Comparison of ENCODE assay signal across 18 cellular contexts in the genomic region with DNA sequence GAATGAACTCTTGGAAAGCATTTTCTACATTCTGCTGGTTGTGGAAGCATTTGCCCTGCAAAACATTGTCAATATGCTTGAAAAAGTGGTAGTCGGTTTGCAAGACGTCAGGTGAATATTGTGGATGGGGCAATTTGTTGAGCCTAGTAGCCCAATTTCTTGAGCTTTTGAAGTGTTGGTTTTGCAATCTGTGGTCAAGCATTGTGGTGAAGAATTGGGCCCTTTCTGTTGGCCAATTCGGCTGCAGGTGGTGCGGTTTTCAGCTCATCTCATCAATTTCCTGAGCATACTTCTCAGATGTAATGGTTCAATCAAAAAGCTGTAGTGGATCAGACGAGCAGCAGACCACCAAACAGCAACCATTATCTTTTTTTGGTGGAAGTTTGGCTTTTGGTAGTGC.
"Had no signal": no experiment of that assay in that cellular context is flagged by ENCODE, and none has a peak within 500 bp of the region (broad histone marks: within the 10 kb centered on the region; RNA-seq: fewer than 3 reads in every experiment).

No MANE protein-coding gene starts in this region.

- DNase-seq: activated naive CD4-positive, alpha-beta T cell treated with Interleukin-2 at 50 U/mL for 16 hours; activated T-cell treated with anti-CD3 and anti-CD28 coated beads for 4 hours; aorta; cortex of kidney; effector memory CD8-positive, alpha-beta T cell; foreskin melanocyte; kidney glomerular epithelial cell; left ventricle myocardium superior; mesenchymal stem cell; naive thymus-derived CD8-positive, alpha-beta T cell; pancreas; retina; stimulated activated CD4-positive, alpha-beta T cell treated with anti-CD3 and anti-CD28 coated beads, Interleukin-2, amount 100 ng/mL, for 48 hours; stimulated activated naive B cell treated with anti-CD40 and anti-IgM and Interleukin-4, amounts not matched to agents 10 μg/mL and 1 μg/mL and 100 μg/mL, for 72 hours had no signal

- ATAC-seq: activated CD4-positive, CD25-positive, alpha-beta regulatory T cell treated with anti-CD3 and anti-CD28 coated beads, Interleukin-2, amount 50 U/mL, for 24 hours; activated T-helper 17 cell treated with anti-CD3 and anti-CD28 coated beads, Interleukin-2, amount 50 U/mL, for 72 hours; effector memory CD8-positive, alpha-beta T cell; left ventricle myocardium superior; naive thymus-derived CD8-positive, alpha-beta T cell; pancreas; stimulated activated naive B cell treated with anti-CD40 and anti-IgM and Interleukin-4, amounts not matched to agents 10 μg/mL and 1 μg/mL and 100 μg/mL, for 72 hours had no signal

- H3K4me3 Mint-ChIP-seq: activated T-helper 17 cell treated with anti-CD3 and anti-CD28 coated beads, Interleukin-2, amount 50 U/mL, for 72 hours; effector memory CD8-positive, alpha-beta T cell; naive thymus-derived CD8-positive, alpha-beta T cell; stimulated activated naive B cell treated with anti-CD40 and anti-IgM and Interleukin-4, amounts not matched to agents 10 μg/mL and 1 μg/mL and 100 μg/mL, for 72 hours had no signal

- H3K27ac ChIP-seq: epithelial cell of prostate, pancreas, tibial nerve had no signal

- H3K4me3 ChIP-seq: pancreas, tibial nerve had no signal

- H3K27me3 ChIP-seq: pancreas, tibial nerve had no signal

- H3K36me3 Mint-ChIP-seq: stimulated activated naive B cell treated with anti-CD40 and anti-IgM and Interleukin-4, amounts not matched to agents 10 μg/mL and 1 μg/mL and 100 μg/mL, for 72 hours had no signal

- H3K36me3 ChIP-seq: pancreas, tibial nerve had no signal

- H3K4me1 Mint-ChIP-seq: activated T-helper 17 cell treated with anti-CD3 and anti-CD28 coated beads, Interleukin-2, amount 50 U/mL, for 72 hours; naive thymus-derived CD8-positive, alpha-beta T cell; stimulated activated naive B cell treated with anti-CD40 and anti-IgM and Interleukin-4, amounts not matched to agents 10 μg/mL and 1 μg/mL and 100 μg/mL, for 72 hours had no signal

- H3K27me3 Mint-ChIP-seq: activated T-helper 17 cell treated with anti-CD3 and anti-CD28 coated beads, Interleukin-2, amount 50 U/mL, for 72 hours; effector memory CD8-positive, alpha-beta T cell; naive thymus-derived CD8-positive, alpha-beta T cell; stimulated activated naive B cell treated with anti-CD40 and anti-IgM and Interleukin-4, amounts not matched to agents 10 μg/mL and 1 μg/mL and 100 μg/mL, for 72 hours had no signal

- H3K27ac Mint-ChIP-seq: activated T-helper 17 cell treated with anti-CD3 and anti-CD28 coated beads, Interleukin-2, amount 50 U/mL, for 72 hours; effector memory CD8-positive, alpha-beta T cell; naive thymus-derived CD8-positive, alpha-beta T cell; stimulated activated naive B cell treated with anti-CD40 and anti-IgM and Interleukin-4, amounts not matched to agents 10 μg/mL and 1 μg/mL and 100 μg/mL, for 72 hours had no signal
